ENCODE assay signal across 17 cellular contexts in the genomic region with DNA sequence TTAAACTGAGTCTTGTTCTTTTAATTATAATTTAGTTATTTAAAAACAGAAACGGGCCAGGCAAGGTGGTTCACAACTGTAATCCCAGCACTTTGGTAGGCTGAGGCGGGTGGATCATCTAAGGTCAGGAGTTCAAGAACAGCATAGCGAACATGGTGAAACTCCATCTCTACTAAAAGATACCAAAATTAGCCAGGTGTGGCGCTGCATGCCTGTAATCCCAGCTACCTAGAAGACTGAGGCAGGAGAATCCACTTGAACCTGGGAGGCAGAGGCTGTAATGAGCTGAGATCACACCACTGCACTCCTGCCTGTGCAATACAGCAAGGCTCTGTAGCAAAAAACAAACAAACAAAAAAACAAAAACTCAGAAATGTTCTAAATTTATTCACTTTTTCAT.
"Had no signal": no experiment of that assay in that cellular context is flagged by ENCODE, and none has a peak within 500 bp of the region (broad histone marks: within the 10 kb centered on the region; RNA-seq: fewer than 3 reads in every experiment).

No MANE protein-coding gene starts in this region.

- DNase-seq: activated CD4-positive, alpha-beta T cell treated with anti-CD3 and anti-CD28 coated beads, Interleukin-2, amount 50 U/mL, for 4 hours; activated CD4-positive, CD25-positive, alpha-beta regulatory T cell treated with anti-CD3 and anti-CD28 coated beads, Interleukin-2, amount 50 U/mL, for 72 hours; activated CD8-positive, alpha-beta memory T cell treated with anti-CD3 and anti-CD28 coated beads, Interleukin-2, amount 10 ng/mL, durations not matched to agents 7 days and 5 days; activated effector memory CD4-positive, alpha-beta T cell treated with Interleukin-2 at 50 U/mL for 16 hours; activated T-cell treated with anti-CD3 and anti-CD28 coated beads, Interleukin-2, amount 50 U/mL, for 24 hours; amniotic stem cell; effector memory CD4-positive, alpha-beta T cell; gastrocnemius medialis; heart right ventricle; kidney glomerular epithelial cell; right cardiac atrium; thyroid gland; uterus had no signal

- H3K27ac ChIP-seq: epithelial cell of prostate, gastrocnemius medialis, heart right ventricle, neutrophil, thyroid gland, uterus had no signal

- H3K9me3 ChIP-seq: gastrocnemius medialis, neutrophil, uterus had no signal

- H3K4me1 ChIP-seq: gastrocnemius medialis, heart right ventricle, thyroid gland, uterus had no signal

- H3K36me3 ChIP-seq: gastrocnemius medialis, heart right ventricle, neutrophil, thyroid gland, uterus had no signal

- H3K4me3 ChIP-seq: gastrocnemius medialis, heart right ventricle, smooth muscle cell, thyroid gland, uterus had no signal

- H3K4me2 ChIP-seq: smooth muscle cell had no signal

- H3K27me3 ChIP-seq: gastrocnemius medialis, heart right ventricle, neutrophil, thyroid gland, uterus had no signal

- ATAC-seq: activated CD8-positive, alpha-beta memory T cell treated with anti-CD3 and anti-CD28 coated beads, Interleukin-2, amount 10 ng/mL, durations not matched to agents 7 days and 5 days; gastrocnemius medialis; heart right ventricle; right cardiac atrium; stimulated activated effector memory CD8-positive, alpha-beta T cell treated with anti-CD3 and anti-CD28 coated beads, Interleukin-12 subunit alpha, Interleukin-12 subunit beta, amount 100 ng/mL, for 72 hours had no signal
